In genomic region chr6:115272311-115272710, GRCh38 we compare ENCODE assay signal across 28 cellular contexts.
A peak's percentile ranks its signal among the peaks of the same experiment; 100 is the strongest.
DNase-seq lines count a peak whose midpoint lies in the region; FAIRE-seq and TF ChIP-seq lines count a peak whose summit lies in the region.
"Had no signal": no experiment of that assay in that cellular context is flagged by ENCODE, and none has a peak within 500 bp of the region (broad histone marks: within the 10 kb centered on the region; RNA-seq: fewer than 3 reads in every experiment).

No MANE protein-coding gene starts in this region.

- H3K9me3 Mint-ChIP-seq in endodermal cell = peaks cover 14% of the 10 kb centered on the region

- H3K27ac Mint-ChIP-seq in endodermal cell = no peak overlapping the region
- H3K27ac Mint-ChIP-seq: CD14-positive monocyte; CD4-positive, alpha-beta memory T cell; CD4-positive, CD25-positive, alpha-beta regulatory T cell; CD8-positive, alpha-beta memory T cell had no signal

- POLR2A ChIA-PET in HEK293 (lab: Yijun Ruan, JAX) = no interaction called here

- H3K36me3 ChIP-seq in HEK293 (ENCODE audit: control insufficient read depth in 2 of 2, insufficient read depth in 1 of 2, low read length in 2 of 2) (no peaks in the 10 kb centered on the region), endodermal cell (ENCODE audit: control insufficient read depth, insufficient read depth, low read length) (no peaks in the 10 kb centered on the region), kidney (ENCODE audit: control insufficient read depth in 1 of 2, insufficient read depth in 2 of 2, low read length in 2 of 2) (no peaks in the 10 kb centered on the region)
- H3K36me3 ChIP-seq: BE2C, BLaER1 had no signal

- no peak for FAIRE-seq in kidney (lab: Jason Lieb, UNC)
- FAIRE-seq: A204.1, GM12878, GM12892, GM19239 had no signal

- CTCF ChIA-PET in HEK293 (lab: Yijun Ruan, JAX) = interaction anchor here (1.0 kb wide), 1 partner anchor 10 kb away, joined by 3 read pairs; no protein-coding TSS in a partner anchor

- H3K4me1 Mint-ChIP-seq in endodermal cell = no peaks in the 10 kb centered on the region
- H3K4me1 Mint-ChIP-seq: CD14-positive monocyte; CD4-positive, alpha-beta memory T cell; CD4-positive, CD25-positive, alpha-beta regulatory T cell; CD8-positive, alpha-beta memory T cell had no signal

- no peak overlapping the region for H3K4me3 Mint-ChIP-seq in endodermal cell
- H3K4me3 Mint-ChIP-seq: CD14-positive monocyte; CD4-positive, CD25-positive, alpha-beta regulatory T cell; CD8-positive, alpha-beta memory T cell had no signal

- H3K4me1 ChIP-seq in HEK293 (ENCODE audit: control insufficient read depth, insufficient read depth, low read length) = no peaks in the 10 kb centered on the region
- H3K4me1 ChIP-seq in endodermal cell (ENCODE audit: control insufficient read depth, insufficient read depth, low read length) = no peaks in the 10 kb centered on the region
- H3K4me1 ChIP-seq in kidney (ENCODE audit: control insufficient read depth in 1 of 2, insufficient read depth in 1 of 2, low read depth in 1 of 2, low read length in 2 of 2) = no peaks in the 10 kb centered on the region
- H3K4me1 ChIP-seq: BE2C, BLaER1 had no signal

- H3K9ac ChIP-seq in endodermal cell (ENCODE audit: extremely low read depth, low read length, poor library complexity, severe bottlenecking) = no peak overlapping the region
- no peak overlapping the region for H3K9ac ChIP-seq in kidney (ENCODE audit: low read length in 2 of 2)
- H3K9ac ChIP-seq: BLaER1 had no signal

- no peaks in the 10 kb centered on the region for H3K9me3 ChIP-seq in HEK293 (ENCODE audit: control insufficient read depth, insufficient read depth, low read depth, low read length)
- peaks cover 26% of the 10 kb centered on the region for H3K9me3 ChIP-seq in endodermal cell (ENCODE audit: control insufficient read depth, low read length)
- H3K9me3 ChIP-seq in kidney (ENCODE audit: control insufficient read depth in 1 of 2, low read length in 2 of 2) = no peaks in the 10 kb centered on the region
- H3K9me3 ChIP-seq: BE2C, BLaER1 had no signal

- peaks cover 3% of the 10 kb centered on the region for H3K36me3 Mint-ChIP-seq in endodermal cell (ENCODE audit: low read depth)
- H3K36me3 Mint-ChIP-seq: CD14-positive monocyte; CD4-positive, alpha-beta memory T cell; CD4-positive, CD25-positive, alpha-beta regulatory T cell; CD8-positive, alpha-beta memory T cell had no signal

- H3K4me3 ChIP-seq in HEK293 (ENCODE audit: low read depth, low read length) (no peak overlapping the region), endodermal cell (ENCODE audit: low read length) (peak overlapping the region; percentile 39), kidney (ENCODE audit: low read length in 2 of 2) (no peak overlapping the region)
- H3K4me3 ChIP-seq: BLaER1, GM12878 had no signal

- H3K27me3 Mint-ChIP-seq in endodermal cell (ENCODE audit: insufficient read depth) = no peaks in the 10 kb centered on the region
- H3K27me3 Mint-ChIP-seq: CD4-positive, alpha-beta memory T cell; CD8-positive, alpha-beta memory T cell had no signal

- intact Hi-C loops in kidney (cut with DNase I) = no loop called here

- no peak for DNase-seq in endodermal cell
- DNase-seq in kidney = peak; percentile 51
- no peak for DNase-seq in hepatic stellate cell (ENCODE audit: low spot score)
- no peak for DNase-seq in caudate nucleus (lab: John Stamatoyannopoulos, UW)
- DNase-seq in NCI-H69 (lab: John Stamatoyannopoulos, UW) = no peak
- DNase-seq in NOMO-1 treated with dmso at 0.1 percent for 144 hours (lab: John Stamatoyannopoulos, UW; ENCODE audit: unreplicated experiment) = no peak
- DNase-seq: 8988T; ACHN; BE2C; C1 segment of cervical spinal cord; CD4-positive, alpha-beta memory T cell; CD4-positive, CD25-positive, alpha-beta regulatory T cell; CD8-positive, alpha-beta memory T cell; COR-L47; DMS 273 treated with DMSO at 0.1 percent for 48 hours; DMS153; DMS53; DMS79; DND-41; EL; GDM1 had no signal

- H3K27me3 ChIP-seq in endodermal cell (ENCODE audit: control insufficient read depth, insufficient read depth, low read length, poor library complexity, severe bottlenecking) = no peaks in the 10 kb centered on the region
- H3K27me3 ChIP-seq: BE2C, BLaER1 had no signal

- H3K27ac ChIP-seq in HEK293 (ENCODE audit: extremely low read depth, low read depth, low read length) (no peak overlapping the region), endodermal cell (ENCODE audit: low read depth, low read length) (no peak overlapping the region), kidney (ENCODE audit: low read depth in 2 of 2, low read length in 2 of 2) (no peak overlapping the region), caudate nucleus (ENCODE audit: low read depth, low read length) (no peak overlapping the region)
- H3K27ac ChIP-seq: BLaER1 had no signal

- TF ChIP-seq CTCF in HEK293 (tag by site-specific recombination; IDR thresholded peaks at IDR 0.05) (no peak), endodermal cell (conservative IDR thresholded peaks at IDR 0.05) (no peak), kidney (IDR thresholded peaks at IDR 0.05; ENCODE audit: borderline replicate concordance, extremely low read depth, insufficient read depth) (no peak)

TF ChIP-seq in HEK293, 187 proteins besides CTCF, POLR2A, EP300 and RAD21:
- TF ChIP-seq ZNF585B (tag by site-specific recombination; IDR thresholded peaks at IDR 0.05) (peak; percentile 58), TCF7L2 (IDR thresholded peaks at IDR 0.05; ENCODE audit: borderline replicate concordance, low read depth, low read length) (no peak)
